9 cellular contexts compared by ENCODE assay signal in genomic region chr1:25821112-25821476, GRCh38. TPM values are rescaled to one million over a fixed set of nuclear protein-coding genes. Genes with fewer than 3 reads are reported as not detected.
DNase-seq lines count a peak whose midpoint lies in the region; FAIRE-seq and TF ChIP-seq lines count a peak whose summit lies in the region.
"Had no signal": no experiment of that assay in that cellular context is flagged by ENCODE, and none has a peak within 500 bp of the region (broad histone marks: within the 10 kb centered on the region; RNA-seq: fewer than 3 reads in every experiment).

No MANE protein-coding gene starts in this region.

- peaks cover 8% of the 10 kb centered on the region for H3K36me3 Mint-ChIP-seq in activated CD4-positive, alpha-beta T cell treated with anti-CD3 and anti-CD28 coated beads, Interleukin-2, amount 10 ng/mL, durations not matched to agents 24 days and 14 days (ENCODE audit: low read depth)
- peaks cover 13% of the 10 kb centered on the region for H3K36me3 Mint-ChIP-seq in activated T-helper 2 cell treated with anti-CD3 and anti-CD28 coated beads, Interferon-gamma antibody, Interleukin-2, Interleukin-4, amounts not matched to agents 10 μg/mL and 5 μg/mL and 100 μg/mL, durations not matched to agents 14 hours and 24 hours and 36 hours (ENCODE audit: low read depth)

- H2AFZ ChIP-seq in keratinocyte (ENCODE audit: control insufficient read depth, low read length), result peak overlapping the region; percentile 71

- no peak for TF ChIP-seq CTCF in keratinocyte (optimal IDR thresholded peaks at IDR 0.05 in 1 of 3, IDR thresholded peaks at IDR 0.05 in 1 of 3, conservative IDR thresholded peaks at IDR 0.05 in 1 of 3; ENCODE audit: extremely low read depth in 1 of 3, insufficient read depth in 2 of 3, low read length in 3 of 3)

- peak overlapping the region; percentile 89 for H3K27ac Mint-ChIP-seq in activated CD4-positive, alpha-beta T cell treated with anti-CD3 and anti-CD28 coated beads, Interleukin-2, amount 10 ng/mL, durations not matched to agents 24 days and 14 days
- H3K27ac Mint-ChIP-seq in activated T-helper 2 cell treated with anti-CD3 and anti-CD28 coated beads, Interferon-gamma antibody, Interleukin-2, Interleukin-4, amounts not matched to agents 10 μg/mL and 5 μg/mL and 100 μg/mL, durations not matched to agents 14 hours and 24 hours and 36 hours, result peak overlapping the region; percentile 82

- H3K27ac ChIP-seq in keratinocyte (ENCODE audit: control insufficient read depth, insufficient read depth, low read length) (peak overlapping the region; percentile 82), temporal lobe (ENCODE audit: low read depth, low read length) (peak overlapping the region; percentile 62)

- H3K4me1 ChIP-seq in keratinocyte (ENCODE audit: control insufficient read depth, extremely low read depth, insufficient read depth, low read length), result peaks cover 36% of the 10 kb centered on the region

- dilution Hi-C loops in keratinocyte (cut with MboI; ENCODE audit: extremely low pct_ligation_motif_present, low sequenced_read_pairs), result no loop called here

- DNase-seq in activated CD4-positive, alpha-beta T cell treated with anti-CD3 and anti-CD28 coated beads, Interleukin-2, amount 10 ng/mL, durations not matched to agents 24 days and 14 days, result no peak
- no peak for DNase-seq in activated CD4-positive, alpha-beta T cell treated with anti-CD3 and anti-CD28 coated beads for 48 hours
- no peak for DNase-seq in activated T-helper 2 cell treated with anti-CD3 and anti-CD28 coated beads, Interferon-gamma antibody, Interleukin-2, Interleukin-4, amounts not matched to agents 10 μg/mL and 5 μg/mL and 100 μg/mL, durations not matched to agents 14 hours and 24 hours and 36 hours (ENCODE audit: low spot score)
- DNase-seq in keratinocyte (ENCODE audit: low read depth, low spot score) (no peak), superior temporal gyrus (ENCODE audit: extremely low spot score) (no peak)
- no peak for DNase-seq in activated CD4-positive, CD25-positive, alpha-beta regulatory T cell treated with anti-CD3 and anti-CD28 coated beads, Interleukin-2, amount 50 U/mL, for 72 hours
- no peak for DNase-seq in activated CD4-positive, alpha-beta T cell treated with anti-CD3 and anti-CD28 coated beads, Interleukin-2, amount 50 U/mL, for 4 hours

- H3K9me3 ChIP-seq in keratinocyte (ENCODE audit: control insufficient read depth, low read depth, low read length), result no peaks in the 10 kb centered on the region

- peak overlapping the region; percentile 89 for H3K9ac ChIP-seq in keratinocyte (ENCODE audit: control insufficient read depth, extremely low read depth, insufficient read depth, low read length)

- H3K36me3 ChIP-seq in keratinocyte (ENCODE audit: control insufficient read depth in 2 of 2, extremely low read depth in 1 of 2, insufficient read depth in 2 of 2, low read length in 2 of 2), result peaks cover 2 to 10% of the 10 kb centered on the region in 2 experiments

- no peaks in the 10 kb centered on the region for H3K27me3 ChIP-seq in keratinocyte (ENCODE audit: control insufficient read depth, extremely low read depth, insufficient read depth, low read length)

- intact Hi-C loops in activated CD4-positive, alpha-beta T cell treated with anti-CD3 and anti-CD28 coated beads, Interleukin-2, amount 10 ng/mL, durations not matched to agents 24 days and 14 days (cut with micrococcal nuclease), result no loop called here
- intact Hi-C loops in activated T-helper 2 cell treated with anti-CD3 and anti-CD28 coated beads, Interferon-gamma antibody, Interleukin-2, Interleukin-4, amounts not matched to agents 10 μg/mL and 5 μg/mL and 100 μg/mL, durations not matched to agents 14 hours and 24 hours and 36 hours (cut with micrococcal nuclease), result loop anchor here (2.0 kb wide), 1 partner anchor 54 kb away; the partner anchor contains the start of gene PAQR7

- peak overlapping the region; percentile 76 for H3K4me2 ChIP-seq in keratinocyte (ENCODE audit: control insufficient read depth, extremely low read depth, insufficient read depth, low read depth, low read length)

- no peaks in the 10 kb centered on the region for H4K20me1 ChIP-seq in keratinocyte (ENCODE audit: control insufficient read depth, extremely low read depth, insufficient read depth, low read length)

- no peak for FAIRE-seq in keratinocyte (lab: Jason Lieb, UNC)

- no peaks in the 10 kb centered on the region for H3K27me3 Mint-ChIP-seq in activated CD4-positive, alpha-beta T cell treated with anti-CD3 and anti-CD28 coated beads, Interleukin-2, amount 10 ng/mL, durations not matched to agents 24 days and 14 days
- H3K27me3 Mint-ChIP-seq in activated T-helper 2 cell treated with anti-CD3 and anti-CD28 coated beads, Interferon-gamma antibody, Interleukin-2, Interleukin-4, amounts not matched to agents 10 μg/mL and 5 μg/mL and 100 μg/mL, durations not matched to agents 14 hours and 24 hours and 36 hours (ENCODE audit: low read depth), result no peaks in the 10 kb centered on the region

- peak overlapping the region; percentile 96 for H3K4me3 Mint-ChIP-seq in activated CD4-positive, alpha-beta T cell treated with anti-CD3 and anti-CD28 coated beads, Interleukin-2, amount 10 ng/mL, durations not matched to agents 24 days and 14 days
- H3K4me3 Mint-ChIP-seq in activated T-helper 2 cell treated with anti-CD3 and anti-CD28 coated beads, Interferon-gamma antibody, Interleukin-2, Interleukin-4, amounts not matched to agents 10 μg/mL and 5 μg/mL and 100 μg/mL, durations not matched to agents 14 hours and 24 hours and 36 hours (ENCODE audit: low read depth), result peak overlapping the region; percentile 91

- no peaks in the 10 kb centered on the region for H3K9me3 Mint-ChIP-seq in activated CD4-positive, alpha-beta T cell treated with anti-CD3 and anti-CD28 coated beads, Interleukin-2, amount 10 ng/mL, durations not matched to agents 24 days and 14 days
- no peaks in the 10 kb centered on the region for H3K9me3 Mint-ChIP-seq in activated T-helper 2 cell treated with anti-CD3 and anti-CD28 coated beads, Interferon-gamma antibody, Interleukin-2, Interleukin-4, amounts not matched to agents 10 μg/mL and 5 μg/mL and 100 μg/mL, durations not matched to agents 14 hours and 24 hours and 36 hours

- H3K9me1 ChIP-seq in keratinocyte (ENCODE audit: control insufficient read depth, extremely low read depth, insufficient read depth, low read length), result peaks cover 2% of the 10 kb centered on the region

- H3K4me3 ChIP-seq in keratinocyte (ENCODE audit: control insufficient read depth in 2 of 3, extremely low read depth in 1 of 3, insufficient read depth in 2 of 3, low read depth in 1 of 3, low read length in 3 of 3), result peak overlapping the region; percentile 69 to 92 (median 72)

- H3K4me1 Mint-ChIP-seq in activated CD4-positive, alpha-beta T cell treated with anti-CD3 and anti-CD28 coated beads, Interleukin-2, amount 10 ng/mL, durations not matched to agents 24 days and 14 days, result peaks cover 31% of the 10 kb centered on the region
- peaks cover 26% of the 10 kb centered on the region for H3K4me1 Mint-ChIP-seq in activated T-helper 2 cell treated with anti-CD3 and anti-CD28 coated beads, Interferon-gamma antibody, Interleukin-2, Interleukin-4, amounts not matched to agents 10 μg/mL and 5 μg/mL and 100 μg/mL, durations not matched to agents 14 hours and 24 hours and 36 hours (ENCODE audit: low read depth)

- H3K79me2 ChIP-seq in keratinocyte (ENCODE audit: control insufficient read depth, insufficient read depth, low read length), result peaks cover 22% of the 10 kb centered on the region

RNA-seq across cellular contexts. Expression of gene MTFR1L, which starts 1.3 kb away (rescaled TPM):
- 30.0 and 31.9 TPM in 2 replicates for total RNA-seq in activated CD4-positive, alpha-beta T cell treated with anti-CD3 and anti-CD28 coated beads, Interleukin-2, amount 10 ng/mL, durations not matched to agents 24 days and 14 days
- 29.6 and 30.0 TPM in 2 replicates for total RNA-seq in activated T-helper 2 cell treated with anti-CD3 and anti-CD28 coated beads, Interferon-gamma antibody, Interleukin-2, Interleukin-4, amounts not matched to agents 10 μg/mL and 5 μg/mL and 100 μg/mL, durations not matched to agents 14 hours and 24 hours and 36 hours
- polyA plus RNA-seq in keratinocyte, result 31.6 to 37.3 TPM (median 32.6 TPM) in 3 replicates
- 7.1 TPM for polyA plus RNA-seq in keratinocyte (2011; ENCODE audit: low read depth)
- polyA plus RNA-seq in keratinocyte (2011; cell fraction: cytosol; rRNA removed), result 30.3 and 30.6 TPM in 2 replicates
- polyA plus RNA-seq in keratinocyte (2011; cell fraction: nucleus; rRNA removed), result 78.6 and 91.6 TPM in 2 replicates
- 26.6 TPM in 2 replicates for polyA plus RNA-seq in keratinocyte (2012; ENCODE audit: low replicate concordance)
- 24.3 to 38.7 TPM (median 25.7 TPM) in 3 replicates for polyA minus RNA-seq in keratinocyte
- polyA minus RNA-seq in keratinocyte (2011; cell fraction: cytosol; rRNA and poly(A)+ RNA removed), result 22.8 TPM
- 13.7 and 13.9 TPM in 2 replicates for polyA minus RNA-seq in keratinocyte (2011; cell fraction: nucleus; rRNA and poly(A)+ RNA removed)
- total RNA-seq in temporal lobe, result 31.2 TPM

RNA-seq across cellular contexts. Expression of gene SELENON, which starts 21.1 kb away (rescaled TPM):
- 8.2 and 9.9 TPM in 2 replicates for total RNA-seq in activated CD4-positive, alpha-beta T cell treated with anti-CD3 and anti-CD28 coated beads, Interleukin-2, amount 10 ng/mL, durations not matched to agents 24 days and 14 days
- total RNA-seq in activated T-helper 2 cell treated with anti-CD3 and anti-CD28 coated beads, Interferon-gamma antibody, Interleukin-2, Interleukin-4, amounts not matched to agents 10 μg/mL and 5 μg/mL and 100 μg/mL, durations not matched to agents 14 hours and 24 hours and 36 hours, result 8.0 and 8.2 TPM in 2 replicates
- 13.4 to 56.3 TPM (median 15.4 TPM) in 3 replicates for polyA plus RNA-seq in keratinocyte
- polyA plus RNA-seq in keratinocyte (2011; ENCODE audit: low read depth), result 1.7 TPM
- polyA plus RNA-seq in keratinocyte (2011; cell fraction: cytosol; rRNA removed), result 33.8 and 43.7 TPM in 2 replicates
- 53.2 and 65.0 TPM in 2 replicates for polyA plus RNA-seq in keratinocyte (2011; cell fraction: nucleus; rRNA removed)
- 16.7 and 65.0 TPM in 2 replicates for polyA plus RNA-seq in keratinocyte (2012; ENCODE audit: low replicate concordance)
- polyA minus RNA-seq in keratinocyte, result 22.0 to 167 TPM (median 24.1 TPM) in 3 replicates
- 43.0 TPM for polyA minus RNA-seq in keratinocyte (2011; cell fraction: cytosol; rRNA and poly(A)+ RNA removed)
- 30.9 and 42.4 TPM in 2 replicates for polyA minus RNA-seq in keratinocyte (2011; cell fraction: nucleus; rRNA and poly(A)+ RNA removed)
- total RNA-seq in temporal lobe, result 16.5 TPM

RNA-seq across cellular contexts. Expression of gene AUNIP, which starts 38.2 kb away (rescaled TPM):
- total RNA-seq in activated CD4-positive, alpha-beta T cell treated with anti-CD3 and anti-CD28 coated beads, Interleukin-2, amount 10 ng/mL, durations not matched to agents 24 days and 14 days, result 12.0 and 13.9 TPM in 2 replicates
- total RNA-seq in activated T-helper 2 cell treated with anti-CD3 and anti-CD28 coated beads, Interferon-gamma antibody, Interleukin-2, Interleukin-4, amounts not matched to agents 10 μg/mL and 5 μg/mL and 100 μg/mL, durations not matched to agents 14 hours and 24 hours and 36 hours, result 9.5 and 10.9 TPM in 2 replicates
- polyA plus RNA-seq in keratinocyte, result 6.2 to 9.3 TPM (median 8.0 TPM) in 3 replicates
- polyA plus RNA-seq in keratinocyte (2011; ENCODE audit: low read depth), result 0.32 TPM
- polyA plus RNA-seq in keratinocyte (2011; cell fraction: cytosol; rRNA removed), result 4.4 and 8.9 TPM in 2 replicates
- polyA plus RNA-seq in keratinocyte (2011; cell fraction: nucleus; rRNA removed), result 5.5 and 6.3 TPM in 2 replicates
- polyA plus RNA-seq in keratinocyte (2012; ENCODE audit: low replicate concordance), result 1.4 and 5.6 TPM in 2 replicates
- 3.1 to 9.8 TPM (median 5.5 TPM) in 3 replicates for polyA minus RNA-seq in keratinocyte
- polyA minus RNA-seq in keratinocyte (2011; cell fraction: cytosol; rRNA and poly(A)+ RNA removed), result 4.2 TPM
- 2.6 and 3.2 TPM in 2 replicates for polyA minus RNA-seq in keratinocyte (2011; cell fraction: nucleus; rRNA and poly(A)+ RNA removed)
- total RNA-seq in temporal lobe, result 0.98 TPM
- total RNA-seq: posterior vena cava had no signal

RNA-seq across cellular contexts. Expression of gene PAQR7, which starts 54.4 kb away (rescaled TPM):
- total RNA-seq in activated CD4-positive, alpha-beta T cell treated with anti-CD3 and anti-CD28 coated beads, Interleukin-2, amount 10 ng/mL, durations not matched to agents 24 days and 14 days, result 6.6 and 6.8 TPM in 2 replicates
- total RNA-seq in activated T-helper 2 cell treated with anti-CD3 and anti-CD28 coated beads, Interferon-gamma antibody, Interleukin-2, Interleukin-4, amounts not matched to agents 10 μg/mL and 5 μg/mL and 100 μg/mL, durations not matched to agents 14 hours and 24 hours and 36 hours, result 7.4 and 7.9 TPM in 2 replicates
- polyA plus RNA-seq in keratinocyte, result 14.5 to 32.1 TPM (median 21.7 TPM) in 3 replicates
- 7.0 TPM for polyA plus RNA-seq in keratinocyte (2011; ENCODE audit: low read depth)
- polyA plus RNA-seq in keratinocyte (2011; cell fraction: cytosol; rRNA removed), result 12.6 and 17.1 TPM in 2 replicates
- polyA plus RNA-seq in keratinocyte (2011; cell fraction: nucleus; rRNA removed), result 40.5 and 47.9 TPM in 2 replicates
- 19.1 and 34.6 TPM in 2 replicates for polyA plus RNA-seq in keratinocyte (2012; ENCODE audit: low replicate concordance)
- polyA minus RNA-seq in keratinocyte, result 29.5 to 61.0 TPM (median 33.6 TPM) in 3 replicates
- 31.5 TPM for polyA minus RNA-seq in keratinocyte (2011; cell fraction: cytosol; rRNA and poly(A)+ RNA removed)
- 29.3 and 35.2 TPM in 2 replicates for polyA minus RNA-seq in keratinocyte (2011; cell fraction: nucleus; rRNA and poly(A)+ RNA removed)
- 4.7 TPM for total RNA-seq in temporal lobe
